8 cellular contexts compared by ENCODE assay signal in genomic region chr2:36785179-36785795, GRCh38.
DNase-seq lines count a peak whose midpoint lies in the region; ATAC-seq and TF ChIP-seq lines count a peak whose summit lies in the region.

No MANE protein-coding gene starts in this region.

- intact Hi-C loops in left cardiac atrium (cut with DNase I), result loop anchor here in 1 of 2 donors (10.0 kb wide), 1 partner anchor 90 kb away; the partner anchor contains the start of gene VIT

- no peak overlapping the region for H3K27ac Mint-ChIP-seq in GM23338
- H3K27ac Mint-ChIP-seq in activated naive CD4-positive, alpha-beta T cell treated with anti-CD3 and anti-CD28 coated beads, Interleukin-2, amount 50 U/mL, for 72 hours, result no peak overlapping the region

- DNase-seq in DMS53 treated with DMSO at 0.1 percent for 48 hours (lab: John Stamatoyannopoulos, UW; ENCODE audit: unreplicated experiment) (peak; percentile 38), GM23338 (ENCODE audit: low spot score) (peak; percentile 74), M059J (ENCODE audit: low read depth) (peak; percentile 63), SK-N-SH (peak; percentile 72), left cardiac atrium (peak; percentile 48), retinal pigment epithelial cell (ENCODE audit: low read depth) (peak; percentile 37)
- peak in 1 of 2 donors; percentile 82 for DNase-seq in activated naive CD4-positive, alpha-beta T cell treated with anti-CD3 and anti-CD28 coated beads, Interleukin-2, amount 50 U/mL, for 72 hours (ENCODE audit: low spot score in 2 of 2)

- H2AFZ ChIP-seq in GM23338 (peak overlapping the region; percentile 90), SK-N-SH (ENCODE audit: low read depth) (no peak overlapping the region)

- no peaks in the 10 kb centered on the region for H3K9me2 ChIP-seq in GM23338 (ENCODE audit: insufficient read depth)
- H3K9me2 ChIP-seq in SK-N-SH, result no peaks in the 10 kb centered on the region

- H3K36me3 ChIP-seq in GM23338 (ENCODE audit: insufficient read depth) (no peaks in the 10 kb centered on the region), SK-N-SH (replicated peaks in 1 of 2; ENCODE audit: control insufficient read depth in 1 of 2, insufficient read depth in 2 of 2, low read length in 1 of 2) (no peaks in the 10 kb centered on the region)

- no peaks in the 10 kb centered on the region; the same call in 2 of the 3 replicates for H3K9me3 Mint-ChIP-seq in GM23338
- H3K9me3 Mint-ChIP-seq in activated naive CD4-positive, alpha-beta T cell treated with anti-CD3 and anti-CD28 coated beads, Interleukin-2, amount 50 U/mL, for 72 hours, result no peaks in the 10 kb centered on the region

- H3K4me3 ChIP-seq in GM23338 (no peak overlapping the region), SK-N-SH (ENCODE audit: low read depth in 2 of 2, low read length in 1 of 2) (peak overlapping the region in 1 of 2 experiments; percentile 15; a peak in 1 of 4 replicates), retinal pigment epithelial cell (ENCODE audit: low read length) (no peak overlapping the region)

- H3K4me2 ChIP-seq in GM23338 (peak overlapping the region; percentile 40), SK-N-SH (no peak overlapping the region)

- H3K4me3 Mint-ChIP-seq in GM23338, result 0 out of 3 replicates have a peak overlapping the region, but pooled peaks have one; percentile 23

- ATAC-seq in GM23338 (peak; percentile 83), left cardiac atrium (peak in 1 of 2 donors; percentile 58), GM21825 (IDR thresholded peaks at IDR 0.05; ENCODE audit: unreplicated experiment) (no peak)
- peak; percentile 65 to 84 for ATAC-seq in activated naive CD4-positive, alpha-beta T cell treated with anti-CD3 and anti-CD28 coated beads, Interleukin-2, amount 50 U/mL, for 72 hours

- TF ChIP-seq EP300 in SK-N-SH (IDR thresholded peaks at IDR 0.05; ENCODE audit: borderline replicate concordance in 1 of 2, low read depth in 1 of 2, low read length in 1 of 2), result no peak

- CTCF ChIA-PET in SK-N-SH (lab: Yijun Ruan, JAX), result interaction anchor here (0.6 to 11.8 kb wide), 70 partner anchors 10 to 1267 kb away, joined by 3 to 218 read pairs (median 4); partner anchors contain the start of genes CRIM1, GPATCH11, HEATR5B and VIT

- TF ChIP-seq CTCF in GM23338 (conservative IDR thresholded peaks at IDR 0.05; ENCODE audit: low read depth in 2 of 2), result peak; percentile 90 to 99
- peak; percentile 99 for TF ChIP-seq CTCF in SK-N-SH (IDR thresholded peaks at IDR 0.05)
- peak; percentile 97 for TF ChIP-seq CTCF in retinal pigment epithelial cell (conservative IDR thresholded peaks at IDR 0.05; ENCODE audit: low read depth, low read length)

- H3K27me3 ChIP-seq in GM23338 (ENCODE audit: insufficient read depth), result no peaks in the 10 kb centered on the region
- peaks cover 10% of the 10 kb centered on the region; the same call in 1 of the 2 replicates for H3K27me3 ChIP-seq in SK-N-SH (ENCODE audit: insufficient read depth)

- H4K20me1 ChIP-seq in GM23338 (replicated peaks; ENCODE audit: insufficient read depth), result no peaks in the 10 kb centered on the region
- H4K20me1 ChIP-seq in SK-N-SH (ENCODE audit: insufficient read depth), result no peaks in the 10 kb centered on the region

- H3F3A ChIP-seq in GM23338 (replicated peaks; ENCODE audit: low read depth), result no peaks in the 10 kb centered on the region; the same call in 1 of the 2 replicates
- no peaks in the 10 kb centered on the region for H3F3A ChIP-seq in SK-N-SH (replicated peaks; ENCODE audit: insufficient read depth)

- peaks cover 5% of the 10 kb centered on the region for H3K27me3 Mint-ChIP-seq in GM23338 (ENCODE audit: insufficient read depth, low read depth, poor library complexity)

- H3K27ac ChIP-seq in GM23338 (ENCODE audit: low read depth), result no peak overlapping the region
- no peak overlapping the region for H3K27ac ChIP-seq in SK-N-SH (ENCODE audit: low read depth in 2 of 2, low read length in 1 of 2)

- no peak overlapping the region for H3K9ac ChIP-seq in SK-N-SH

- POLR2A ChIA-PET in SK-N-SH (lab: Yijun Ruan, JAX), result no interaction called here

- WGBS in SK-N-SH (ENCODE audit: low lambda C conversion rate), result 23% methylated on average over 5 of the region's 5 CpGs

- no peaks in the 10 kb centered on the region for H3K9me3 ChIP-seq in SK-N-SH

- H3K4me1 Mint-ChIP-seq in GM23338, result peaks cover 55% of the 10 kb centered on the region

- H3K4me1 ChIP-seq in GM23338 (ENCODE audit: insufficient read depth), result peaks cover 40% of the 10 kb centered on the region
- no peaks in the 10 kb centered on the region for H3K4me1 ChIP-seq in SK-N-SH (ENCODE audit: control insufficient read depth in 1 of 2, insufficient read depth in 2 of 2, low read depth in 1 of 2, low read length in 1 of 2)

- H3K79me2 ChIP-seq in GM23338 (replicated peaks; ENCODE audit: insufficient read depth), result no peaks in the 10 kb centered on the region
- H3K79me2 ChIP-seq in SK-N-SH (ENCODE audit: insufficient read depth), result no peaks in the 10 kb centered on the region

- TF ChIP-seq RAD21 in SK-N-SH (IDR thresholded peaks at IDR 0.05; ENCODE audit: low read length), result peak; percentile 84

- H3K36me3 Mint-ChIP-seq in GM23338 (ENCODE audit: low read depth), result no peaks in the 10 kb centered on the region
- H3K36me3 Mint-ChIP-seq in activated naive CD4-positive, alpha-beta T cell treated with anti-CD3 and anti-CD28 coated beads, Interleukin-2, amount 50 U/mL, for 72 hours, result no peaks in the 10 kb centered on the region

TF ChIP-seq in GM23338, 12 proteins besides CTCF, POLR2A, EP300 and RAD21 (continues in another document):
- no peak for TF ChIP-seq EZH2 (IDR thresholded peaks at IDR 0.05; ENCODE audit: low read depth, unreplicated experiment)
- TF ChIP-seq JUNB (IDR thresholded peaks at IDR 0.05; ENCODE audit: unreplicated experiment), result no peak
- no peak for TF ChIP-seq CREB1 (CRISPR knock-in tag; IDR thresholded peaks at IDR 0.05; ENCODE audit: low read depth)
- no peak for TF ChIP-seq ETS1 (IDR thresholded peaks at IDR 0.05)
- TF ChIP-seq NANOG (IDR thresholded peaks at IDR 0.05; ENCODE audit: borderline replicate concordance), result no peak
- TF ChIP-seq STAT1 (IDR thresholded peaks at IDR 0.05; ENCODE audit: unreplicated experiment), result no peak

TF ChIP-seq in SK-N-SH, 30 proteins besides CTCF, POLR2A, EP300 and RAD21:
- TF ChIP-seq CHD2 (IDR thresholded peaks at IDR 0.05; ENCODE audit: low read length, partially characterized antibody) (peak; percentile 15), TEAD4 (IDR thresholded peaks at IDR 0.05; ENCODE audit: borderline replicate concordance, insufficient read depth) (peak; percentile 65; the same call in 1 of the 2 replicates), TCF12 (IDR thresholded peaks at IDR 0.05) (no peak), PBX3 (IDR thresholded peaks at IDR 0.05) (no peak), IRF3 (IDR thresholded peaks at IDR 0.05; ENCODE audit: low read depth, low read length) (no peak), NRF1 (IDR thresholded peaks at IDR 0.05; ENCODE audit: low read depth, low read length) (no peak), RFX5 (IDR thresholded peaks at IDR 0.05; ENCODE audit: low read length) (no peak), SMC3 (IDR thresholded peaks at IDR 0.05; ENCODE audit: low read depth, low read length) (peak; percentile 63), YY1 (IDR thresholded peaks at IDR 0.05; ENCODE audit: low read depth) (no peak), FOSL2 (IDR thresholded peaks at IDR 0.05; ENCODE audit: borderline replicate concordance, low read depth) (no peak)
